ENCODE assay signal across 9 cellular contexts in genomic region chr20:37534401-37535157, GRCh38. TPM values are rescaled to one million over a fixed set of nuclear protein-coding genes. Genes with fewer than 3 reads are reported as not detected.
A peak's percentile ranks its signal among the peaks of the same experiment; 100 is the strongest.
DNase-seq lines count a peak whose midpoint lies in the region; ATAC-seq and TF ChIP-seq lines count a peak whose summit lies in the region.
"Had no signal": no experiment of that assay in that cellular context is flagged by ENCODE, and none has a peak within 500 bp of the region (broad histone marks: within the 10 kb centered on the region; RNA-seq: fewer than 3 reads in every experiment).

No MANE protein-coding gene starts in this region.

- POLR2A ChIA-PET in T-cell (lab: Charles Lee): no interaction called here

- H3K27me3 Mint-ChIP-seq in T-cell: peaks cover 4 to 10% of the 10 kb centered on the region in 2 donors
- peaks cover 21% of the 10 kb centered on the region for H3K27me3 Mint-ChIP-seq in central memory CD8-positive, alpha-beta T cell

- H3K9me3 Mint-ChIP-seq in T-cell: no peaks in the 10 kb centered on the region
- H3K9me3 Mint-ChIP-seq in central memory CD8-positive, alpha-beta T cell: no peaks in the 10 kb centered on the region

- DNase-seq in AG10803 (ENCODE audit: low read depth): peak; percentile 80
- DNase-seq in NCI-H2081 (lab: John Stamatoyannopoulos, UW): peak; percentile 76 to 77
- peak in 19 of 34 experiments; percentile 13 to 62 (median 32) for DNase-seq in T-cell
- DNase-seq in central memory CD8-positive, alpha-beta T cell (ENCODE audit: low spot score in 2 of 2): peak in 1 of 2 donors; percentile 61
- DNase-seq in kidney glomerular epithelial cell (lab: John Stamatoyannopoulos, UW): peak; percentile 64
- peak; percentile 50 for DNase-seq in stimulated activated CD8-positive, alpha-beta memory T cell treated with anti-CD3 and anti-CD28 coated beads, Interleukin-4, amount 100 ng/mL, for 48 hours

- ATAC-seq in GM18508 (IDR thresholded peaks at IDR 0.05; ENCODE audit: insufficient read depth, unreplicated experiment) (peak; percentile 59), HG03097 (IDR thresholded peaks at IDR 0.05; ENCODE audit: low FRiP score, unreplicated experiment) (peak; percentile 76), T-cell (replicated peaks in 1 of 4) (peak; percentile 82 to 92 (median 85))
- ATAC-seq in central memory CD8-positive, alpha-beta T cell (replicated peaks; ENCODE audit: extremely low read depth, poor library complexity, severe bottlenecking): peak; percentile 97

- H3K36me3 Mint-ChIP-seq in T-cell: no peaks in the 10 kb centered on the region
- peaks cover 3% of the 10 kb centered on the region for H3K36me3 Mint-ChIP-seq in central memory CD8-positive, alpha-beta T cell (ENCODE audit: insufficient read depth)

- CTCF ChIA-PET in T-cell (lab: Charles Lee): interaction anchor here (0.5 to 2.3 kb wide), 18 partner anchors 9 to 928 kb away, joined by 3 to 11 read pairs (median 4); partner anchors contain the start of genes MROH8 (in 1 of the 2), RAB5IF (in 1 of the 2) and RPN2 (in 1 of the 2)

- no peak overlapping the region for H3K27ac Mint-ChIP-seq in T-cell
- no peak overlapping the region for H3K27ac Mint-ChIP-seq in central memory CD8-positive, alpha-beta T cell (ENCODE audit: low read depth)

- peaks cover 0 to 3% (median 2%) of the 10 kb centered on the region in 3 donors for H3K4me1 Mint-ChIP-seq in T-cell
- peaks cover 7% of the 10 kb centered on the region for H3K4me1 Mint-ChIP-seq in central memory CD8-positive, alpha-beta T cell

- H3K4me3 ChIP-seq in AG10803 (ENCODE audit: low read length): no peak overlapping the region
- H3K4me3 ChIP-seq: skin epidermis had no signal

- TF ChIP-seq CTCF in AG10803 (conservative IDR thresholded peaks at IDR 0.05; ENCODE audit: low read length): peak; percentile 90

- no peak overlapping the region for H3K4me3 Mint-ChIP-seq in T-cell
- no peak overlapping the region for H3K4me3 Mint-ChIP-seq in central memory CD8-positive, alpha-beta T cell

RNA-seq across cellular contexts. Expression of gene BLCAP, which starts 6.9 kb away (rescaled TPM):
- total RNA-seq in T-cell: 10 to 100 TPM; 62.5 to 82.6 (median 80.6) TPM

RNA-seq across cellular contexts. Expression of gene NNAT, which starts 13.5 kb away (rescaled TPM):
- total RNA-seq in T-cell: under 1 TPM in 1 of 5 donors, not detected in 4; 0.20 TPM
